ENCODE assay signal across 19 cellular contexts in the genomic region with DNA sequence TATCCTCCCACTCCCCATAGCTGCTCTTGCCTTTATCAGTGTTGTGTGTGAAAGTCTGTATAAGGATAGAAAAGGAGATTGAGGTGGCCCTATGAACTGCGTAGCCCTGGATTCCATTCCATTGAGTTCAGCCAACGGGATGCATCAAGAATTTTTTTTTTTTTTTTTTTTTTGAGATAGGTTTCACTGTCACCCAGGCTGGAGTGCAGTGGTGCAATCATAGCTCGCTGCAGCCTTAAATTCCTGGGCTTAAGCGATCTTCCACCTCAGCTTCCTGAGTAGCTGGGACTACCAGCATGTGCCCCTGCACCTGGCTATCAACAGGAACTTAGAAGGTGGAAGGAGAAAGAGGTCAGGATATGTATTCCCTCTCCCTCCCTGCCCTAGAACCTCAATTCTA.
DNase-seq lines count a peak whose midpoint lies in the region; TF ChIP-seq lines count a peak whose summit lies in the region.
"Had no signal": no experiment of that assay in that cellular context is flagged by ENCODE, and none has a peak within 500 bp of the region (broad histone marks: within the 10 kb centered on the region; RNA-seq: fewer than 3 reads in every experiment).

No MANE protein-coding gene starts in this region.

- no peak overlapping the region for H3K4me3 ChIP-seq in fibroblast of pulmonary artery (replicated peaks; ENCODE audit: low read depth, low read length)
- H3K4me3 ChIP-seq: GM12878, GM23248 had no signal

- no peak for TF ChIP-seq CTCF in fibroblast of pulmonary artery (IDR thresholded peaks at IDR 0.05; ENCODE audit: low read length, missing control alignments)

- peak; percentile 22 for DNase-seq in HS-27A (ENCODE audit: low read depth)
- DNase-seq in amniotic epithelial cell (ENCODE audit: low read depth): peak; percentile 17
- DNase-seq in fibroblast of pulmonary artery (ENCODE audit: low read depth): peak; percentile 22
- DNase-seq in kidney tubule cell (ENCODE audit: low spot score): peak; percentile 7
- no peak for DNase-seq in NAMALWA (ENCODE audit: low spot score)
- DNase-seq in NCI-H82 treated with DMSO at 0.1 percent for 48 hours (lab: John Stamatoyannopoulos, UW; ENCODE audit: unreplicated experiment): no peak
- DNase-seq in midbrain (lab: John Stamatoyannopoulos, UW): no peak
- no peak for DNase-seq in NCI-H1694 (lab: John Stamatoyannopoulos, UW)
- DNase-seq: 8988T; C1 segment of cervical spinal cord; Caco-2; CD4-positive, alpha-beta memory T cell; DMS153; DND-41; GDM1; GM23248; H7; HCEC 1CT had no signal

Comparison
In these comparisons a context has a peak if more than half of its experiments do, and no peak if none do; other contexts are left out.
1. DNase-seq: peak in HS-27A (single experiment), amniotic epithelial cell (single experiment), fibroblast of pulmonary artery (single experiment) and kidney tubule cell (single experiment); none in NAMALWA (single experiment), NCI-H82 treated with DMSO at 0.1 percent for 48 hours (single experiment), midbrain (single experiment) and NCI-H1694 (single experiment).